Comparison of ENCODE assay signal across 8 cellular contexts in the genomic region with DNA sequence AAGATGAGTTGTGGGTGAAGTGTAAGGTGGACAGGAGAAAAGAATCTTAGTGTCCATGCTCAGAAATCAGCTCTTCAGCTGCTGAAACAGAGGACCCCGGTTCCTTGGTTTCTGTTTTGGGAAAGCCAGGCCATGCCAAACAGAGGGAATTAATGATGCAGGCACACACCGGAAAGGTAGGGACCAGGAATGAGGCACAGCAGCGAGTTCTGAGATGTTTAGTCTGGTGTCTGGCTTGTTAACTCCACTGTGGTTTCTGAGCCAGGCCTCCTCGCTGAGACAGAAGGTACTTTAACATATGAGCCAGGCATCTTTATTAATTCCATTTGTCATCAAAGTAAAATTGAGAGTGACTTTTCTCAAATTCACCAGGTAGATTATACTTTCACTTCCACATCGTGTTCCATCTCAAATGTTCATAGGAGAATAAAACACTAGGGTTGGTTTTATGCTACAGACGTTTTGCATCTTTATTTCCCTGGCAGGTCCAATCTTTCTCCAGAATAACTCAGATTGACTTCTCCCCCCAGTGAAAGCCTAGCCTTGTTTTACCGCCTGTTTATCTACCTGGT. TPM values are rescaled to one million over a fixed set of nuclear protein-coding genes. Genes with fewer than 3 reads are reported as not detected.
DNase-seq lines count a peak whose midpoint lies in the region; ATAC-seq and TF ChIP-seq lines count a peak whose summit lies in the region.

No MANE protein-coding gene starts in this region.

- TF ChIP-seq CTCF in HFF-Myc (IDR thresholded peaks at IDR 0.05; ENCODE audit: low read depth, low read length, missing control alignments), result no peak
- no peak for TF ChIP-seq CTCF in gastroesophageal sphincter (IDR thresholded peaks at IDR 0.05)

- no peak for TF ChIP-seq EP300 in gastroesophageal sphincter (IDR thresholded peaks at IDR 0.05)

- no peak for DNase-seq in HFF-Myc (ENCODE audit: extremely low read depth, low read depth)
- peak; percentile 44 for DNase-seq in activated T-cell treated with anti-CD3 and anti-CD28 coated beads for 24 hours (ENCODE audit: low read depth)
- DNase-seq in stimulated activated CD4-positive, alpha-beta T cell treated with anti-CD3 and anti-CD28 coated beads, Interleukin-4, amount 100 ng/mL, for 24 hours, result peak; percentile 68
- no peak for DNase-seq in foreskin melanocyte

- 43 to 61% methylated on average over 7 of the region's 7 CpGs for WGBS in gastroesophageal sphincter (ENCODE audit: low coverage in 1 of 2), 2 donors

- peaks cover 0 to 8% of the 10 kb centered on the region in 2 donors for H3K36me3 ChIP-seq in gastroesophageal sphincter

- no peaks in the 10 kb centered on the region for H3K9me3 ChIP-seq in gastroesophageal sphincter

- peak overlapping the region in 3 of 4 donors; percentile 70 to 85 (median 78) for H3K27ac ChIP-seq in gastroesophageal sphincter

- no peak for TF ChIP-seq POLR2A in gastroesophageal sphincter (IDR thresholded peaks at IDR 0.05)

- ATAC-seq in gastroesophageal sphincter (no peak), HG03025 (IDR thresholded peaks at IDR 0.05; ENCODE audit: low FRiP score, unreplicated experiment) (no peak), HG02588 (IDR thresholded peaks at IDR 0.05; ENCODE audit: unreplicated experiment) (no peak), HG03175 (IDR thresholded peaks at IDR 0.05; ENCODE audit: unreplicated experiment) (no peak)

- peaks cover 0 to 21% (median 5%) of the 10 kb centered on the region in 3 donors for H3K4me1 ChIP-seq in gastroesophageal sphincter

- H3K27me3 ChIP-seq in gastroesophageal sphincter, result no peaks in the 10 kb centered on the region

- H3K4me3 ChIP-seq in HFF-Myc (replicated peaks; ENCODE audit: low read depth, low read length) (peak overlapping the region; percentile 73), gastroesophageal sphincter (peak overlapping the region; percentile 53 to 64)

RNA-seq across cellular contexts. Expression of a gene that starts 23.5 kb away (rescaled TPM):
- 1 to 10 TPM; 4.7 to 8.5 (median 6.5) TPM for total RNA-seq in gastroesophageal sphincter

Comparison
In these comparisons a context has a peak if more than half of its experiments do, and no peak if none do; other contexts are left out.
1. DNase-seq: peak in activated T-cell treated with anti-CD3 and anti-CD28 coated beads for 24 hours (single experiment) and stimulated activated CD4-positive, alpha-beta T cell treated with anti-CD3 and anti-CD28 coated beads, Interleukin-4, amount 100 ng/mL, for 24 hours (single experiment); none in HFF-Myc (single experiment) and foreskin melanocyte (single experiment).